Comparison of ENCODE assay signal across 10 cellular contexts in genomic region chr4:10893417-10893816, GRCh38.
DNase-seq lines count a peak whose midpoint lies in the region; ATAC-seq and TF ChIP-seq lines count a peak whose summit lies in the region.
"Had no signal": no experiment of that assay in that cellular context is flagged by ENCODE, and none has a peak within 500 bp of the region (broad histone marks: within the 10 kb centered on the region; RNA-seq: fewer than 3 reads in every experiment).

No MANE protein-coding gene starts in this region.

- peaks cover 8% of the 10 kb centered on the region for H3K9me3 Mint-ChIP-seq in Caco-2 (ENCODE audit: unreplicated experiment)
- no peaks in the 10 kb centered on the region for H3K9me3 Mint-ChIP-seq in stimulated activated effector memory CD8-positive, alpha-beta T cell treated with anti-CD3 and anti-CD28 coated beads, Interleukin-12 subunit alpha, Interleukin-12 subunit beta, amount 100 ng/mL, for 72 hours
- H3K9me3 Mint-ChIP-seq in activated CD4-positive, alpha-beta T cell treated with anti-CD3 and anti-CD28 coated beads, Interleukin-2, amount 10 ng/mL, durations not matched to agents 7 days and 5 days: peaks cover 5% of the 10 kb centered on the region

- no peak overlapping the region for H3K27ac ChIP-seq in suprapubic skin

- no TSS peak for BruUV-seq in Caco-2 (replicated peaks; lab: Mats Ljungman, UMichigan)

- peak in 1 of 2 experiments; percentile 3 for DNase-seq in Caco-2
- no peak for DNase-seq in epithelial cell of proximal tubule (ENCODE audit: low read depth)
- DNase-seq in suprapubic skin (ENCODE audit: low spot score in 2 of 2): no peak
- no peak for DNase-seq in stimulated activated effector memory CD8-positive, alpha-beta T cell treated with anti-CD3 and anti-CD28 coated beads, Interleukin-12 subunit alpha, Interleukin-12 subunit beta, amount 100 ng/mL, for 72 hours (ENCODE audit: low spot score in 2 of 2)
- DNase-seq in stimulated activated CD4-positive, alpha-beta T cell treated with anti-CD3 and anti-CD28 coated beads, Interleukin-12 subunit alpha, Interleukin-12 subunit beta, amount 100 ng/mL, for 4 hours: no peak
- no peak for DNase-seq in activated CD4-positive, alpha-beta T cell treated with anti-CD3 and anti-CD28 coated beads, Interleukin-2, amount 10 ng/mL, durations not matched to agents 7 days and 5 days
- DNase-seq: activated naive CD8-positive, alpha-beta T cell treated with anti-CD3 and anti-CD28 coated beads, Interleukin-2, amount 50 U/mL, for 24 hours; islet precursor cell had no signal

- no peaks in the 10 kb centered on the region for H3K9me3 ChIP-seq in Caco-2
- H3K9me3 ChIP-seq in suprapubic skin: no peaks in the 10 kb centered on the region

- no peak overlapping the region for H3K4me3 ChIP-seq in Caco-2 (ENCODE audit: low read depth, low read length)
- no peak overlapping the region for H3K4me3 ChIP-seq in epithelial cell of proximal tubule (ENCODE audit: low read depth, low read length)
- H3K4me3 ChIP-seq in suprapubic skin: no peak overlapping the region

- H3K27ac Mint-ChIP-seq in Caco-2 (ENCODE audit: unreplicated experiment): no peak overlapping the region
- H3K27ac Mint-ChIP-seq in stimulated activated effector memory CD8-positive, alpha-beta T cell treated with anti-CD3 and anti-CD28 coated beads, Interleukin-12 subunit alpha, Interleukin-12 subunit beta, amount 100 ng/mL, for 72 hours: no peak overlapping the region
- H3K27ac Mint-ChIP-seq in activated CD4-positive, alpha-beta T cell treated with anti-CD3 and anti-CD28 coated beads, Interleukin-2, amount 10 ng/mL, durations not matched to agents 7 days and 5 days: no peak overlapping the region
- H3K27ac Mint-ChIP-seq: activated naive CD8-positive, alpha-beta T cell treated with anti-CD3 and anti-CD28 coated beads, Interleukin-2, amount 50 U/mL, for 24 hours had no signal

- CTCF ChIA-PET in Caco-2 (lab: Charles Lee): no interaction called here
- CTCF ChIA-PET in activated CD4-positive, alpha-beta T cell treated with anti-CD3 and anti-CD28 coated beads, Interleukin-2, amount 10 ng/mL, durations not matched to agents 7 days and 5 days (lab: Charles Lee): no interaction called here

- H3K36me3 ChIP-seq in Caco-2 (ENCODE audit: control insufficient read depth, insufficient read depth, low read length) (no peaks in the 10 kb centered on the region), suprapubic skin (no peaks in the 10 kb centered on the region)

- intact Hi-C loops in Caco-2 (cut with micrococcal nuclease; ENCODE audit: unreplicated experiment): no loop called here

- peaks cover 5% of the 10 kb centered on the region for H3K36me3 Mint-ChIP-seq in Caco-2 (ENCODE audit: insufficient read depth, unreplicated experiment)
- H3K36me3 Mint-ChIP-seq in stimulated activated effector memory CD8-positive, alpha-beta T cell treated with anti-CD3 and anti-CD28 coated beads, Interleukin-12 subunit alpha, Interleukin-12 subunit beta, amount 100 ng/mL, for 72 hours: no peaks in the 10 kb centered on the region
- H3K36me3 Mint-ChIP-seq in activated CD4-positive, alpha-beta T cell treated with anti-CD3 and anti-CD28 coated beads, Interleukin-2, amount 10 ng/mL, durations not matched to agents 7 days and 5 days (ENCODE audit: low read depth): no peaks in the 10 kb centered on the region

- no peaks in the 10 kb centered on the region for H3K4me1 ChIP-seq in Caco-2
- no peaks in the 10 kb centered on the region for H3K4me1 ChIP-seq in suprapubic skin

- TF ChIP-seq POLR2A in suprapubic skin (IDR thresholded peaks at IDR 0.05): no peak

- peaks cover 6% of the 10 kb centered on the region for H3K4me1 Mint-ChIP-seq in Caco-2 (ENCODE audit: low read depth, unreplicated experiment)
- no peaks in the 10 kb centered on the region for H3K4me1 Mint-ChIP-seq in stimulated activated effector memory CD8-positive, alpha-beta T cell treated with anti-CD3 and anti-CD28 coated beads, Interleukin-12 subunit alpha, Interleukin-12 subunit beta, amount 100 ng/mL, for 72 hours
- no peaks in the 10 kb centered on the region for H3K4me1 Mint-ChIP-seq in activated CD4-positive, alpha-beta T cell treated with anti-CD3 and anti-CD28 coated beads, Interleukin-2, amount 10 ng/mL, durations not matched to agents 7 days and 5 days

- TF ChIP-seq CTCF in Caco-2 (IDR thresholded peaks at IDR 0.05; ENCODE audit: insufficient read depth in 1 of 2, low read depth in 1 of 2, low read length in 1 of 2, severe bottlenecking in 1 of 2, unreplicated experiment in 1 of 2) (peak; percentile 38 to 50), epithelial cell of proximal tubule (conservative IDR thresholded peaks at IDR 0.05; ENCODE audit: low read depth, low read length) (peak; percentile 46), suprapubic skin (IDR thresholded peaks at IDR 0.05) (peak in 1 of 2 donors; percentile 22)

- H3K27me3 Mint-ChIP-seq in Caco-2 (ENCODE audit: insufficient read depth, unreplicated experiment): no peaks in the 10 kb centered on the region
- H3K27me3 Mint-ChIP-seq in activated CD4-positive, alpha-beta T cell treated with anti-CD3 and anti-CD28 coated beads, Interleukin-2, amount 10 ng/mL, durations not matched to agents 7 days and 5 days: no peaks in the 10 kb centered on the region
- H3K27me3 Mint-ChIP-seq: activated naive CD8-positive, alpha-beta T cell treated with anti-CD3 and anti-CD28 coated beads, Interleukin-2, amount 50 U/mL, for 24 hours had no signal

- H3K4me3 Mint-ChIP-seq in Caco-2 (ENCODE audit: unreplicated experiment): no peak overlapping the region
- H3K4me3 Mint-ChIP-seq in stimulated activated effector memory CD8-positive, alpha-beta T cell treated with anti-CD3 and anti-CD28 coated beads, Interleukin-12 subunit alpha, Interleukin-12 subunit beta, amount 100 ng/mL, for 72 hours: no peak overlapping the region
- H3K4me3 Mint-ChIP-seq in activated CD4-positive, alpha-beta T cell treated with anti-CD3 and anti-CD28 coated beads, Interleukin-2, amount 10 ng/mL, durations not matched to agents 7 days and 5 days: no peak overlapping the region
- H3K4me3 Mint-ChIP-seq: activated naive CD8-positive, alpha-beta T cell treated with anti-CD3 and anti-CD28 coated beads, Interleukin-2, amount 50 U/mL, for 24 hours had no signal

- POLR2A ChIA-PET in Caco-2 (lab: Charles Lee): no interaction called here
- POLR2A ChIA-PET in activated CD4-positive, alpha-beta T cell treated with anti-CD3 and anti-CD28 coated beads, Interleukin-2, amount 10 ng/mL, durations not matched to agents 7 days and 5 days (lab: Charles Lee): no interaction called here

- TF ChIP-seq EP300 in suprapubic skin (IDR thresholded peaks at IDR 0.05): no peak

- ATAC-seq in GM19025 (IDR thresholded peaks at IDR 0.05; ENCODE audit: low read depth, unreplicated experiment) (peak; percentile 71), HG03520 (IDR thresholded peaks at IDR 0.05; ENCODE audit: unreplicated experiment) (peak; percentile 69)
- ATAC-seq in stimulated activated effector memory CD8-positive, alpha-beta T cell treated with anti-CD3 and anti-CD28 coated beads, Interleukin-12 subunit alpha, Interleukin-12 subunit beta, amount 100 ng/mL, for 72 hours: no peak
- ATAC-seq: activated naive CD8-positive, alpha-beta T cell treated with anti-CD3 and anti-CD28 coated beads, Interleukin-2, amount 50 U/mL, for 24 hours had no signal

- H3K27me3 ChIP-seq in Caco-2 (replicated peaks; ENCODE audit: control insufficient read depth, insufficient read depth, low read length) (no peaks in the 10 kb centered on the region), suprapubic skin (no peaks in the 10 kb centered on the region)
